ENCODE assay signal across 21 cellular contexts in the genomic region with DNA sequence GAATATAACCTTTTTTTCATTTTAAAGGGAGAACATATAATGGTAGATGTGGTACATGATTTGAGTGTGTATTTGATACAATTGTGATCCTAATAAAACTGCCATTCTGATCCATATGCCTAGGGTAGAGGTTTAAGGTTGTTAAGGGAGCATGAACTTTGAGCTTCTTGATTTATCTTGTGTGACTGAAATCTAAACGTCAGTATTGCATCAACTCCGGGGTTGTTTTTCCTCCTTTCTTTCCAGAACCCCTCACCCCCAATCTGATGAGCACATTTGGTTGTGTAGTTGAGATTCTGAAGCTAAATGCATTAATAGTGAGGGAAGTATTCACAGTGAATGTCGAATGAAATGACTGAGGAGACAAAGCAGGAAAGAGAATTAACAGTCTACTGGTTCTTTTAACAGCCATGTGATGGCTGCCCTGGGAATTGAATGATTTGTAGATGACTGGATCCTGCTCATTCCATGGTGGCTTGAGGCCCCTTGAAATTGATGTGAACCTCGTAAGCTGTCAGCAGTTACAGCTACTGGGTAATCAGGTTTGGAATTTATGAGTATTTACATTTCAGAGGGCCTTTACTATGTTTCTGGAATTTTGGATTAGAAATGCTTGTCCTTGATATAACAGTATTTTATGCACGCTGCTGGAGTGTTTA. TPM values are rescaled to one million over a fixed set of nuclear protein-coding genes. Genes with fewer than 3 reads are reported as not detected.
DNase-seq lines count a peak whose midpoint lies in the region; ATAC-seq and TF ChIP-seq lines count a peak whose summit lies in the region.
"Had no signal": no experiment of that assay in that cellular context is flagged by ENCODE, and none has a peak within 500 bp of the region (broad histone marks: within the 10 kb centered on the region; RNA-seq: fewer than 3 reads in every experiment).

No MANE protein-coding gene starts in this region.

- no peak overlapping the region for H2BK120ac ChIP-seq in H9 (ENCODE audit: low read depth, low read length, poor library complexity, severe bottlenecking)

- H3K36me3 ChIP-seq in Caco-2 (ENCODE audit: control insufficient read depth, insufficient read depth, low read length) = no peaks in the 10 kb centered on the region
- H3K36me3 ChIP-seq: ovary, transverse colon had no signal

- no peak overlapping the region for H3T11ph ChIP-seq in H9 (ENCODE audit: low read length)

- H3K4me1 ChIP-seq in Caco-2 (peaks cover 16% of the 10 kb centered on the region), H9 (ENCODE audit: insufficient read depth, low read length) (0 out of 2 replicates have a peak, but pooled peaks cover 1% of the 10 kb centered on the region)

- H3K4me1 Mint-ChIP-seq in Caco-2 (ENCODE audit: low read depth, unreplicated experiment) (peaks cover 14% of the 10 kb centered on the region), chondrocyte (ENCODE audit: low read depth) (peaks cover 16% of the 10 kb centered on the region), nephron progenitor cell (peaks cover 68% of the 10 kb centered on the region), H9 (peaks cover 9 to 20% of the 10 kb centered on the region in 2 experiments)

- CTCF ChIA-PET in Caco-2 (lab: Charles Lee) = interaction anchor here (1.0 kb wide), 1 partner anchor 162 kb away, joined by 3 read pairs; no protein-coding TSS in a partner anchor

- H4K20me1 ChIP-seq in H9 (ENCODE audit: control insufficient read depth, insufficient read depth, insufficient read length) = no peaks in the 10 kb centered on the region

- H3K9me3 ChIP-seq in Caco-2 = no peaks in the 10 kb centered on the region
- H3K9me3 ChIP-seq in H9 (ENCODE audit: control insufficient read depth, low read depth, low read length) = no peaks in the 10 kb centered on the region
- H3K9me3 ChIP-seq: ovary, transverse colon had no signal

- H3K9me3 Mint-ChIP-seq in Caco-2 (ENCODE audit: unreplicated experiment) (no peaks in the 10 kb centered on the region), chondrocyte (ENCODE audit: low read depth) (no peaks in the 10 kb centered on the region), nephron progenitor cell (peaks cover 14% of the 10 kb centered on the region), H9 (no peaks in the 10 kb centered on the region)
- H3K9me3 Mint-ChIP-seq: effector memory CD8-positive, alpha-beta T cell; IgD-negative memory B cell; naive B cell; stimulated activated naive CD8-positive, alpha-beta T cell treated with anti-CD3 and anti-CD28 coated beads, Interleukin-15, Interleukin-2, amounts not matched to agents 100 ng/mL and 50 ng/mL, for 24 hours had no signal

- POLR2A ChIA-PET in Caco-2 (lab: Charles Lee) = no interaction called here

- H3K4me3 Mint-ChIP-seq in Caco-2 (ENCODE audit: unreplicated experiment) = peak overlapping the region; percentile 14
- H3K4me3 Mint-ChIP-seq in chondrocyte (ENCODE audit: unreplicated experiment) = no peak overlapping the region
- H3K4me3 Mint-ChIP-seq in nephron progenitor cell = no peak overlapping the region
- H3K4me3 Mint-ChIP-seq in H9 = no peak overlapping the region
- H3K4me3 Mint-ChIP-seq: activated CD8-positive, alpha-beta T cell treated with anti-CD3 and anti-CD28 coated beads, Interleukin-2, amount 10 ng/mL, durations not matched to agents 7 days and 5 days; effector memory CD8-positive, alpha-beta T cell; IgD-negative memory B cell; naive B cell; stimulated activated naive CD8-positive, alpha-beta T cell treated with anti-CD3 and anti-CD28 coated beads, Interleukin-15, Interleukin-2, amounts not matched to agents 100 ng/mL and 50 ng/mL, for 24 hours had no signal

- H3K27me3 ChIP-seq in Caco-2 (replicated peaks; ENCODE audit: control insufficient read depth, insufficient read depth, low read length) = no peaks in the 10 kb centered on the region
- H3K27me3 ChIP-seq in H9 (ENCODE audit: insufficient read depth, low read length) = no peaks in the 10 kb centered on the region
- H3K27me3 ChIP-seq: ovary, transverse colon had no signal

- H3K9ac ChIP-seq in H9 (ENCODE audit: extremely low read depth, insufficient read length, low read length) = no peak overlapping the region

- H2BK12ac ChIP-seq in H9 (ENCODE audit: insufficient read length, low read depth, low read length) = no peak overlapping the region

- no peak overlapping the region for H3K18ac ChIP-seq in H9 (ENCODE audit: insufficient read length, low read depth, low read length)

- H4K5ac ChIP-seq in H9 (ENCODE audit: insufficient read length, low read depth, low read length) = no peak overlapping the region

- H2BK5ac ChIP-seq in H9 (ENCODE audit: insufficient read length, low read length) = no peak overlapping the region

- BruUV-seq in Caco-2 (replicated peaks; lab: Mats Ljungman, UMichigan) = no TSS peak

- H3K27me3 Mint-ChIP-seq in Caco-2 (ENCODE audit: insufficient read depth, unreplicated experiment) (no peaks in the 10 kb centered on the region), chondrocyte (ENCODE audit: low read depth) (no peaks in the 10 kb centered on the region), nephron progenitor cell (ENCODE audit: low read depth, poor library complexity) (peaks cover 79% of the 10 kb centered on the region), H9 (ENCODE audit: low read depth) (peaks cover 7% of the 10 kb centered on the region)
- H3K27me3 Mint-ChIP-seq: effector memory CD8-positive, alpha-beta T cell; IgD-negative memory B cell; naive B cell; stimulated activated naive CD8-positive, alpha-beta T cell treated with anti-CD3 and anti-CD28 coated beads, Interleukin-15, Interleukin-2, amounts not matched to agents 100 ng/mL and 50 ng/mL, for 24 hours had no signal

- no peak overlapping the region for H2AK5ac ChIP-seq in H9 (ENCODE audit: insufficient read length, low read length)

- H3K79me2 ChIP-seq in H9 (ENCODE audit: insufficient read depth, low read length) = no peaks in the 10 kb centered on the region

- no peak for TF ChIP-seq CTCF in Caco-2 (IDR thresholded peaks at IDR 0.05; ENCODE audit: insufficient read depth in 1 of 2, low read depth in 1 of 2, low read length in 1 of 2, severe bottlenecking in 1 of 2, unreplicated experiment in 1 of 2)
- no peak for TF ChIP-seq CTCF in chondrocyte (IDR thresholded peaks at IDR 0.05)
- TF ChIP-seq CTCF in nephron progenitor cell (IDR thresholded peaks at IDR 0.05) = no peak
- TF ChIP-seq CTCF in H9 (conservative IDR thresholded peaks at IDR 0.05) = no peak

- no CpG with 5 or more reads among the region's 5 CpGs for WGBS in H9 (ENCODE audit: extremely low coverage, insufficient read length, low lambda C conversion rate)

- H3K4me3 ChIP-seq in Caco-2 (ENCODE audit: low read depth, low read length) = no peak overlapping the region
- H3K4me3 ChIP-seq: ovary, transverse colon had no signal

- no peak overlapping the region for H3K4ac ChIP-seq in H9 (ENCODE audit: low read depth, low read length)

- H3K23ac ChIP-seq in H9 (ENCODE audit: insufficient read length, low read depth, low read length) = no peak overlapping the region

- no peaks in the 10 kb centered on the region for H3K36me3 Mint-ChIP-seq in Caco-2 (ENCODE audit: insufficient read depth, unreplicated experiment)
- no peaks in the 10 kb centered on the region for H3K36me3 Mint-ChIP-seq in chondrocyte (ENCODE audit: low read depth)
- H3K36me3 Mint-ChIP-seq in nephron progenitor cell (ENCODE audit: low read depth) = peaks cover 18% of the 10 kb centered on the region
- no peaks in the 10 kb centered on the region for H3K36me3 Mint-ChIP-seq in H9 (ENCODE audit: insufficient read depth in 1 of 3, low read depth in 3 of 3)

- no peaks in the 10 kb centered on the region for H3K23me2 ChIP-seq in H9 (ENCODE audit: insufficient read length, low read depth, low read length, poor library complexity, severe bottlenecking)

- no peak overlapping the region for H3K14ac ChIP-seq in H9 (ENCODE audit: insufficient read depth, low read length)

- H3K56ac ChIP-seq in H9 (ENCODE audit: insufficient read length, low read depth, low read length) = no peak overlapping the region

- H3K79me1 ChIP-seq in H9 (ENCODE audit: insufficient read depth, low read depth, low read length, poor library complexity, severe bottlenecking) = no peaks in the 10 kb centered on the region

- H4K91ac ChIP-seq in H9 (ENCODE audit: insufficient read length, low read depth, low read length) = no peak overlapping the region

- H2BK20ac ChIP-seq in H9 (ENCODE audit: low read depth, low read length, poor library complexity, severe bottlenecking) = no peak overlapping the region

- no peak overlapping the region for H4K8ac ChIP-seq in H9 (replicated peaks; ENCODE audit: insufficient read length, low read depth, low read length)

- H3K27ac Mint-ChIP-seq in Caco-2 (ENCODE audit: unreplicated experiment) = peak overlapping the region; percentile 82
- H3K27ac Mint-ChIP-seq in chondrocyte (ENCODE audit: unreplicated experiment) = peak overlapping the region; percentile 28
- H3K27ac Mint-ChIP-seq in nephron progenitor cell = peak overlapping the region; percentile 88
- H3K27ac Mint-ChIP-seq in H9 = no peak overlapping the region; a peak in 1 of 7 replicates
- H3K27ac Mint-ChIP-seq: activated CD8-positive, alpha-beta T cell treated with anti-CD3 and anti-CD28 coated beads, Interleukin-2, amount 10 ng/mL, durations not matched to agents 7 days and 5 days; effector memory CD8-positive, alpha-beta T cell; IgD-negative memory B cell; naive B cell had no signal

- H3K27ac ChIP-seq in H9 (ENCODE audit: insufficient read length, low read depth, low read length) = no peak overlapping the region
- H3K27ac ChIP-seq: HL-60, ovary, transverse colon had no signal

- intact Hi-C loops in Caco-2 (cut with micrococcal nuclease; ENCODE audit: unreplicated experiment) = no loop called here

- H2BK15ac ChIP-seq in H9 (ENCODE audit: low read depth, low read length) = no peak overlapping the region

- ATAC-seq in GM21825 (IDR thresholded peaks at IDR 0.05; ENCODE audit: unreplicated experiment) = no peak
- ATAC-seq: activated CD8-positive, alpha-beta T cell treated with anti-CD3 and anti-CD28 coated beads, Interleukin-2, amount 10 ng/mL, durations not matched to agents 7 days and 5 days; effector memory CD8-positive, alpha-beta T cell had no signal

- no peak overlapping the region for H3K4me2 ChIP-seq in H9 (ENCODE audit: insufficient read depth, insufficient read length, low read length)

- no peak overlapping the region for H2AFZ ChIP-seq in H9 (ENCODE audit: low read length)

- peak; percentile 29 to 56 for DNase-seq in Caco-2
- DNase-seq in M059J (ENCODE audit: low read depth) = peak; percentile 26
- DNase-seq in chondrocyte (ENCODE audit: low spot score) = no peak
- DNase-seq in nephron progenitor cell = peak; percentile 57
- no peak for DNase-seq in HK-2 (ENCODE audit: unreplicated experiment)
- no peak for DNase-seq in C1 segment of cervical spinal cord (lab: John Stamatoyannopoulos, UW)
- no peak for DNase-seq in H9
- DNase-seq: activated CD8-positive, alpha-beta T cell treated with anti-CD3 and anti-CD28 coated beads, Interleukin-2, amount 10 ng/mL, durations not matched to agents 7 days and 5 days; activated naive CD4-positive, alpha-beta T cell treated with anti-CD3 and anti-CD28 coated beads, Interleukin-2, amount 50 U/mL, for 16 hours; activated T-cell treated with anti-CD3 and anti-CD28 coated beads, Interleukin-2, amount 50 U/mL, for 48 hours; effector memory CD8-positive, alpha-beta T cell; head of caudate nucleus; naive B cell; NCI-H2029 treated with DMSO at 0.1 percent for 48 hours; NCI-H748 treated with DMSO at 0.1 percent for 48 hours; ovary; transverse colon had no signal

RNA-seq across cellular contexts. Expression of a gene that starts 44.8 kb away (rescaled TPM):
- 14.0 and 15.4 TPM in 2 replicates for total RNA-seq in Caco-2 (2022)
- 24.7 and 28.2 TPM in 2 replicates for total RNA-seq in M059J (2014; rRNA removed; shearing (Covaris generic))
- total RNA-seq in chondrocyte = 10.7 to 18.1 TPM (median 11.8 TPM) in 3 replicates
- 8.5 and 9.4 TPM in 2 replicates for total RNA-seq in H9 (2021)

RNA-seq across cellular contexts. Expression of a gene that starts 45.3 kb away (rescaled TPM):
- total RNA-seq in Caco-2 (2022) = 52.8 and 56.3 TPM in 2 replicates
- total RNA-seq in M059J (2014; rRNA removed; shearing (Covaris generic)) = 25.7 and 29.0 TPM in 2 replicates
- 18.0 to 23.9 TPM (median 23.3 TPM) in 3 replicates for total RNA-seq in chondrocyte
- 42.6 and 44.3 TPM in 2 replicates for total RNA-seq in H9 (2021)

Comparison
In these comparisons a context has a peak if more than half of its experiments do, and no peak if none do; other contexts are left out.
1. DNase-seq: peak in Caco-2 (2 of 2), M059J (single experiment) and nephron progenitor cell (single experiment); none in chondrocyte (single experiment), HK-2 (single experiment), C1 segment of cervical spinal cord (0 of 14) and H9 (single experiment).
2. H3K27ac Mint-ChIP-seq: peak in Caco-2 (single experiment), chondrocyte (single experiment) and nephron progenitor cell (single experiment); none in H9 (0 of 3).